In the genomic region with DNA sequence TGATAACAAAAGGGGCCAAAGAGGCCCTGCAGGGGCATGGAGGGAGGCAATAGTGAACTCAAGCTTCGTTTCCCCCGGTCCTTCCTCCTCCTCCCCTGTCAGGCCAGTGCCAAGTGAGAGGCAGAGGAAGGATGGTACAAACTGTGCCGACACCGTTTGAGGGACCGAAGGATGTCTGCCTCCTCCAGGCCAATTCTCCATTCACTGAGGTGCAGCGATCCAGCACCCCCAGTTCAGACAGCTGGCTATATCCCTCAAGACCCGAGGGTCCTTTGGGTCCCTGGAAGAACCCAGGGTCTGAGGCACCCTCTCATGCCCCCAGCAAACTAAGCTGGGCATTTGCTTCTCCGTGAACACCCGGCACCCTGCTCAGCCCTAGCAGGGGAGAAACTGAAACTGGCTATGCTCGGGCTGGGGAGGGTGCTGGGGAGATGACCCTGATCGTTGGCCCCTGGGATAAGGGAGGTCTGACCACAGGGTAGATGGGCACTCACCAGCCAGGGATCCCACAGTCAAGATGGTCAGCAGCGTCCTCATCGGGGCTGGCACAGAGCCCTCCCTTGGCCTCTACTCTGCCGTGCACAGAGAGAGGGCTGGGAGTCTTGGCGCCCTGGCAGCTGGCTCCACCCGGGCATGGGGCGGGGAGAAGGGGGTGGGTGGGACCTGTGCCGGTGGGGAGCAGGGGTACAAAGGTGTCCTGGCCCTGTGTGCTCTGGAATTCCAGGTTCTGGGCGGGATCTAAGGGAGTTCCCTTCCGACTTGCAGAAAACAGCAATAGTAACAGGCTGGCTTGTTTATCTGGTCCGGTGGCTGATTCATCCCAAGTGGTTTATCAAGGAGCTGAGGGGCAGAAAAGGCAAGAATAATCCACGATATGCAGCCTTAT, we compare ENCODE assay signal across 1 cellular context.
TF ChIP-seq lines count a peak whose summit lies in the region.

A gene with protein sequence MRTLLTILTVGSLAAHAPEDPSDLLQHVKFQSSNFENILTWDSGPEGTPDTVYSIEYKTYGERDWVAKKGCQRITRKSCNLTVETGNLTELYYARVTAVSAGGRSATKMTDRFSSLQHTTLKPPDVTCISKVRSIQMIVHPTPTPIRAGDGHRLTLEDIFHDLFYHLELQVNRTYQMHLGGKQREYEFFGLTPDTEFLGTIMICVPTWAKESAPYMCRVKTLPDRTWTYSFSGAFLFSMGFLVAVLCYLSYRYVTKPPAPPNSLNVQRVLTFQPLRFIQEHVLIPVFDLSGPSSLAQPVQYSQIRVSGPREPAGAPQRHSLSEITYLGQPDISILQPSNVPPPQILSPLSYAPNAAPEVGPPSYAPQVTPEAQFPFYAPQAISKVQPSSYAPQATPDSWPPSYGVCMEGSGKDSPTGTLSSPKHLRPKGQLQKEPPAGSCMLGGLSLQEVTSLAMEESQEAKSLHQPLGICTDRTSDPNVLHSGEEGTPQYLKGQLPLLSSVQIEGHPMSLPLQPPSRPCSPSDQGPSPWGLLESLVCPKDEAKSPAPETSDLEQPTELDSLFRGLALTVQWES (minus strand): TSS at position 595 of the 886 bp plus-strand sequence. CDS start 58 bp downstream, at position 537.

TF ChIP-seq in HepG2, 621 proteins besides CTCF, POLR2A, EP300 and RAD21 (continued from another document and continues in another):
- TF ChIP-seq, protein P1, sequence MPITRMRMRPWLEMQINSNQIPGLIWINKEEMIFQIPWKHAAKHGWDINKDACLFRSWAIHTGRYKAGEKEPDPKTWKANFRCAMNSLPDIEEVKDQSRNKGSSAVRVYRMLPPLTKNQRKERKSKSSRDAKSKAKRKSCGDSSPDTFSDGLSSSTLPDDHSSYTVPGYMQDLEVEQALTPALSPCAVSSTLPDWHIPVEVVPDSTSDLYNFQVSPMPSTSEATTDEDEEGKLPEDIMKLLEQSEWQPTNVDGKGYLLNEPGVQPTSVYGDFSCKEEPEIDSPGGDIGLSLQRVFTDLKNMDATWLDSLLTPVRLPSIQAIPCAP (CRISPR knock-in tag; IDR thresholded peaks at IDR 0.05; ENCODE audit: low read depth): 0 out of 2 replicates have a peak, but pooled peaks have one; percentile 72
- peak; percentile 89; the same call in 1 of the 2 replicates for TF ChIP-seq ZNF367 (CRISPR knock-in tag; IDR thresholded peaks at IDR 0.05; ENCODE audit: borderline replicate concordance)
- TF ChIP-seq KAT8 (CRISPR knock-in tag; IDR thresholded peaks at IDR 0.05): 0 out of 2 replicates have a peak, but pooled peaks have one; percentile 19
- TF ChIP-seq, protein P2, sequence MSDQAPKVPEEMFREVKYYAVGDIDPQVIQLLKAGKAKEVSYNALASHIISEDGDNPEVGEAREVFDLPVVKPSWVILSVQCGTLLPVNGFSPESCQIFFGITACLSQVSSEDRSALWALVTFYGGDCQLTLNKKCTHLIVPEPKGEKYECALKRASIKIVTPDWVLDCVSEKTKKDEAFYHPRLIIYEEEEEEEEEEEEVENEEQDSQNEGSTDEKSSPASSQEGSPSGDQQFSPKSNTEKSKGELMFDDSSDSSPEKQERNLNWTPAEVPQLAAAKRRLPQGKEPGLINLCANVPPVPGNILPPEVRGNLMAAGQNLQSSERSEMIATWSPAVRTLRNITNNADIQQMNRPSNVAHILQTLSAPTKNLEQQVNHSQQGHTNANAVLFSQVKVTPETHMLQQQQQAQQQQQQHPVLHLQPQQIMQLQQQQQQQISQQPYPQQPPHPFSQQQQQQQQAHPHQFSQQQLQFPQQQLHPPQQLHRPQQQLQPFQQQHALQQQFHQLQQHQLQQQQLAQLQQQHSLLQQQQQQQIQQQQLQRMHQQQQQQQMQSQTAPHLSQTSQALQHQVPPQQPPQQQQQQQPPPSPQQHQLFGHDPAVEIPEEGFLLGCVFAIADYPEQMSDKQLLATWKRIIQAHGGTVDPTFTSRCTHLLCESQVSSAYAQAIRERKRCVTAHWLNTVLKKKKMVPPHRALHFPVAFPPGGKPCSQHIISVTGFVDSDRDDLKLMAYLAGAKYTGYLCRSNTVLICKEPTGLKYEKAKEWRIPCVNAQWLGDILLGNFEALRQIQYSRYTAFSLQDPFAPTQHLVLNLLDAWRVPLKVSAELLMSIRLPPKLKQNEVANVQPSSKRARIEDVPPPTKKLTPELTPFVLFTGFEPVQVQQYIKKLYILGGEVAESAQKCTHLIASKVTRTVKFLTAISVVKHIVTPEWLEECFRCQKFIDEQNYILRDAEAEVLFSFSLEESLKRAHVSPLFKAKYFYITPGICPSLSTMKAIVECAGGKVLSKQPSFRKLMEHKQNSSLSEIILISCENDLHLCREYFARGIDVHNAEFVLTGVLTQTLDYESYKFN (CRISPR knock-in tag; conservative IDR thresholded peaks at IDR 0.05): 0 out of 2 replicates have a peak, but pooled peaks have one; percentile 9
- peak; percentile 47; the same call in 1 of the 2 replicates for TF ChIP-seq TARDBP (CRISPR knock-in tag; IDR thresholded peaks at IDR 0.05)
- TF ChIP-seq NCOA1 (CRISPR knock-in tag; IDR thresholded peaks at IDR 0.05): no peak
- 0 out of 2 replicates have a peak, but pooled peaks have one; percentile 14 for TF ChIP-seq RARA (CRISPR knock-in tag; IDR thresholded peaks at IDR 0.05)
- no peak for TF ChIP-seq ZBTB1 (CRISPR knock-in tag; IDR thresholded peaks at IDR 0.05; ENCODE audit: borderline replicate concordance)
- no peak for TF ChIP-seq SP1 (IDR thresholded peaks at IDR 0.05)
- TF ChIP-seq SP1 (CRISPR knock-in tag; IDR thresholded peaks at IDR 0.05): peak; percentile 7; the same call in 1 of the 2 replicates
- TF ChIP-seq ZNF34 (CRISPR knock-in tag; IDR thresholded peaks at IDR 0.05; ENCODE audit: borderline replicate concordance): no peak
- 0 out of 2 replicates have a peak, but pooled peaks have one; percentile 20 for TF ChIP-seq ZNF225 (CRISPR knock-in tag; IDR thresholded peaks at IDR 0.05)
- TF ChIP-seq TOPORS (CRISPR knock-in tag; IDR thresholded peaks at IDR 0.05): peak; percentile 54; the same call in 1 of the 2 replicates
- no peak; the same call in 1 of the 2 replicates for TF ChIP-seq ELF3 (CRISPR knock-in tag; IDR thresholded peaks at IDR 0.05)
- no peak for TF ChIP-seq ZFYVE20 (CRISPR knock-in tag; IDR thresholded peaks at IDR 0.05; ENCODE audit: borderline replicate concordance, low read depth)
- TF ChIP-seq ZMYM3 (CRISPR knock-in tag; IDR thresholded peaks at IDR 0.05): 0 out of 2 replicates have a peak, but pooled peaks have one; percentile 19
- TF ChIP-seq ZMYM4 (CRISPR knock-in tag; IDR thresholded peaks at IDR 0.05): 0 out of 2 replicates have a peak, but pooled peaks have one; percentile 17
- TF ChIP-seq, protein P3, sequence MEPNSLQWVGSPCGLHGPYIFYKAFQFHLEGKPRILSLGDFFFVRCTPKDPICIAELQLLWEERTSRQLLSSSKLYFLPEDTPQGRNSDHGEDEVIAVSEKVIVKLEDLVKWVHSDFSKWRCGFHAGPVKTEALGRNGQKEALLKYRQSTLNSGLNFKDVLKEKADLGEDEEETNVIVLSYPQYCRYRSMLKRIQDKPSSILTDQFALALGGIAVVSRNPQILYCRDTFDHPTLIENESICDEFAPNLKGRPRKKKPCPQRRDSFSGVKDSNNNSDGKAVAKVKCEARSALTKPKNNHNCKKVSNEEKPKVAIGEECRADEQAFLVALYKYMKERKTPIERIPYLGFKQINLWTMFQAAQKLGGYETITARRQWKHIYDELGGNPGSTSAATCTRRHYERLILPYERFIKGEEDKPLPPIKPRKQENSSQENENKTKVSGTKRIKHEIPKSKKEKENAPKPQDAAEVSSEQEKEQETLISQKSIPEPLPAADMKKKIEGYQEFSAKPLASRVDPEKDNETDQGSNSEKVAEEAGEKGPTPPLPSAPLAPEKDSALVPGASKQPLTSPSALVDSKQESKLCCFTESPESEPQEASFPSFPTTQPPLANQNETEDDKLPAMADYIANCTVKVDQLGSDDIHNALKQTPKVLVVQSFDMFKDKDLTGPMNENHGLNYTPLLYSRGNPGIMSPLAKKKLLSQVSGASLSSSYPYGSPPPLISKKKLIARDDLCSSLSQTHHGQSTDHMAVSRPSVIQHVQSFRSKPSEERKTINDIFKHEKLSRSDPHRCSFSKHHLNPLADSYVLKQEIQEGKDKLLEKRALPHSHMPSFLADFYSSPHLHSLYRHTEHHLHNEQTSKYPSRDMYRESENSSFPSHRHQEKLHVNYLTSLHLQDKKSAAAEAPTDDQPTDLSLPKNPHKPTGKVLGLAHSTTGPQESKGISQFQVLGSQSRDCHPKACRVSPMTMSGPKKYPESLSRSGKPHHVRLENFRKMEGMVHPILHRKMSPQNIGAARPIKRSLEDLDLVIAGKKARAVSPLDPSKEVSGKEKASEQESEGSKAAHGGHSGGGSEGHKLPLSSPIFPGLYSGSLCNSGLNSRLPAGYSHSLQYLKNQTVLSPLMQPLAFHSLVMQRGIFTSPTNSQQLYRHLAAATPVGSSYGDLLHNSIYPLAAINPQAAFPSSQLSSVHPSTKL (CRISPR knock-in tag; IDR thresholded peaks at IDR 0.05): no peak
- TF ChIP-seq ATAD3A (CRISPR knock-in tag; IDR thresholded peaks at IDR 0.05): no peak
- TF ChIP-seq, protein P4, sequence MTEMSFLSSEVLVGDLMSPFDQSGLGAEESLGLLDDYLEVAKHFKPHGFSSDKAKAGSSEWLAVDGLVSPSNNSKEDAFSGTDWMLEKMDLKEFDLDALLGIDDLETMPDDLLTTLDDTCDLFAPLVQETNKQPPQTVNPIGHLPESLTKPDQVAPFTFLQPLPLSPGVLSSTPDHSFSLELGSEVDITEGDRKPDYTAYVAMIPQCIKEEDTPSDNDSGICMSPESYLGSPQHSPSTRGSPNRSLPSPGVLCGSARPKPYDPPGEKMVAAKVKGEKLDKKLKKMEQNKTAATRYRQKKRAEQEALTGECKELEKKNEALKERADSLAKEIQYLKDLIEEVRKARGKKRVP (CRISPR knock-in tag; IDR thresholded peaks at IDR 0.05): no peak
- peak; percentile 89 for TF ChIP-seq HNRNPL (IDR thresholded peaks at IDR 0.05; ENCODE audit: low read depth, low read length)
- TF ChIP-seq ZNF510 (CRISPR knock-in tag; IDR thresholded peaks at IDR 0.05; ENCODE audit: low read depth): no peak
- no peak for TF ChIP-seq ZNF839 (CRISPR knock-in tag; IDR thresholded peaks at IDR 0.05; ENCODE audit: borderline replicate concordance)
- TF ChIP-seq ZBTB20 (CRISPR knock-in tag; IDR thresholded peaks at IDR 0.05; ENCODE audit: borderline replicate concordance, low read depth): no peak
- TF ChIP-seq TSC22D2 (CRISPR knock-in tag; IDR thresholded peaks at IDR 0.05; ENCODE audit: borderline replicate concordance): peak; percentile 52; the same call in 1 of the 2 replicates
- TF ChIP-seq SPEN (CRISPR knock-in tag; IDR thresholded peaks at IDR 0.05; ENCODE audit: low read depth): 0 out of 2 replicates have a peak, but pooled peaks have one; percentile 36
- peak; percentile 26; the same call in 1 of the 2 replicates for TF ChIP-seq ZFY (CRISPR knock-in tag; IDR thresholded peaks at IDR 0.05)
- TF ChIP-seq ELF1 (CRISPR knock-in tag; IDR thresholded peaks at IDR 0.05): no peak
- TF ChIP-seq, protein P5, sequence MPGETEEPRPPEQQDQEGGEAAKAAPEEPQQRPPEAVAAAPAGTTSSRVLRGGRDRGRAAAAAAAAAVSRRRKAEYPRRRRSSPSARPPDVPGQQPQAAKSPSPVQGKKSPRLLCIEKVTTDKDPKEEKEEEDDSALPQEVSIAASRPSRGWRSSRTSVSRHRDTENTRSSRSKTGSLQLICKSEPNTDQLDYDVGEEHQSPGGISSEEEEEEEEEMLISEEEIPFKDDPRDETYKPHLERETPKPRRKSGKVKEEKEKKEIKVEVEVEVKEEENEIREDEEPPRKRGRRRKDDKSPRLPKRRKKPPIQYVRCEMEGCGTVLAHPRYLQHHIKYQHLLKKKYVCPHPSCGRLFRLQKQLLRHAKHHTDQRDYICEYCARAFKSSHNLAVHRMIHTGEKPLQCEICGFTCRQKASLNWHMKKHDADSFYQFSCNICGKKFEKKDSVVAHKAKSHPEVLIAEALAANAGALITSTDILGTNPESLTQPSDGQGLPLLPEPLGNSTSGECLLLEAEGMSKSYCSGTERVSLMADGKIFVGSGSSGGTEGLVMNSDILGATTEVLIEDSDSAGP (CRISPR knock-in tag; IDR thresholded peaks at IDR 0.05; ENCODE audit: borderline replicate concordance): peak; percentile 27; the same call in 1 of the 2 replicates
- TF ChIP-seq, protein P6, sequence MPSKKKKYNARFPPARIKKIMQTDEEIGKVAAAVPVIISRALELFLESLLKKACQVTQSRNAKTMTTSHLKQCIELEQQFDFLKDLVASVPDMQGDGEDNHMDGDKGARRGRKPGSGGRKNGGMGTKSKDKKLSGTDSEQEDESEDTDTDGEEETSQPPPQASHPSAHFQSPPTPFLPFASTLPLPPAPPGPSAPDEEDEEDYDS (CRISPR knock-in tag; IDR thresholded peaks at IDR 0.05): peak; percentile 32; the same call in 1 of the 2 replicates
- TF ChIP-seq, protein P7, sequence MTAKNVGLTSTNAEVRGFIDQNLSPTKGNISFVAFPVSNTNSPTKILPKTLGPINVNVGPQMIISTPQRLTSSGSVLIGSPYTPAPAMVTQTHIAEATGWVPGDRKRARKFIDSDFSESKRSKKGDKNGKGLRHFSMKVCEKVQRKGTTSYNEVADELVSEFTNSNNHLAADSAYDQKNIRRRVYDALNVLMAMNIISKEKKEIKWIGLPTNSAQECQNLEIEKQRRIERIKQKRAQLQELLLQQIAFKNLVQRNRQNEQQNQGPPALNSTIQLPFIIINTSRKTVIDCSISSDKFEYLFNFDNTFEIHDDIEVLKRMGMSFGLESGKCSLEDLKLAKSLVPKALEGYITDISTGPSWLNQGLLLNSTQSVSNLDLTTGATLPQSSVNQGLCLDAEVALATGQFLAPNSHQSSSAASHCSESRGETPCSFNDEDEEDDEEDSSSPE (CRISPR knock-in tag; IDR thresholded peaks at IDR 0.05): no peak; the same call in 1 of the 2 replicates
- TF ChIP-seq SP4 (CRISPR knock-in tag; IDR thresholded peaks at IDR 0.05): peak; percentile 74
